ENCODE assay signal across 19 cellular contexts in the genomic region with DNA sequence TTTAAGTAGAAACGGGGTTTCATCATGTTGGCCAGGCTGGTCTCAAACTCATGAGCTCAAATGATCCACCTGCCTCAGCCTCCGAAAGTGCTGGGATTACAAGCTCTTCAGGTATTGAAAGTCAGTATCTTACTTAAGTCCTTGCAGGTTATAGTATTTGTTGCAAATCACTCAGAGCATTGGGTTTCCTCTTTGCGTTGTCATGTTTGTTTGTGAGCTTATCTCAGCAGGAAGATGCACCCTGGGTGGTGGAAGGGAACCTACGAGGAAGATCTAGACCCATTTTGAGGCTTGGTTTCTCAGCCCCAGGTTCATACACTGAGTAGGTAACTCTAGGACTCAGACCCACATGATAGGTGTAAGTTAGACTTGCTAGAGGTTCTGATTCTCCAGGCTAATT. TPM values are rescaled to one million over a fixed set of nuclear protein-coding genes. Genes with fewer than 3 reads are reported as not detected.
DNase-seq lines count a peak whose midpoint lies in the region; ATAC-seq, FAIRE-seq and TF ChIP-seq lines count a peak whose summit lies in the region.
"Had no signal": no experiment of that assay in that cellular context is flagged by ENCODE, and none has a peak within 500 bp of the region (broad histone marks: within the 10 kb centered on the region; RNA-seq: fewer than 3 reads in every experiment).

No MANE protein-coding gene starts in this region.

- no peaks in the 10 kb centered on the region for H3K9me3 Mint-ChIP-seq in GM23338
- H3K9me3 Mint-ChIP-seq: CD4-positive, CD25-positive, alpha-beta regulatory T cell; CD8-positive, alpha-beta memory T cell had no signal

- in situ Hi-C loops in K562 (cut with MboI): no loop called here

- no peak for TF ChIP-seq RAD21 in K562 (CRISPR knock-in tag; conservative IDR thresholded peaks at IDR 0.05 in 1 of 2, IDR thresholded peaks at IDR 0.05 in 1 of 2)

- 0 out of 2 replicates have a peak, but pooled peaks cover 4% of the 10 kb centered on the region for H3K9me2 ChIP-seq in GM23338 (ENCODE audit: insufficient read depth)

- CTCF ChIA-PET in K562 (lab: Yijun Ruan, JAX; ENCODE audit: low intra/inter-chr PET ratio): no interaction called here

- POLR2A ChIA-PET in K562 (lab: Yijun Ruan, JAX): interaction anchor here (1.1 to 1.6 kb wide), 2 partner anchors 12 to 18 kb away, joined by 4 to 5 read pairs; no protein-coding TSS in a partner anchor

- no peak overlapping the region for H3K4me3 Mint-ChIP-seq in GM23338
- H3K4me3 Mint-ChIP-seq: CD4-positive, CD25-positive, alpha-beta regulatory T cell; CD8-positive, alpha-beta memory T cell had no signal

- H3K27me3 ChIP-seq in GM23338 (ENCODE audit: insufficient read depth) (no peaks in the 10 kb centered on the region), H7 (ENCODE audit: control insufficient read depth, insufficient read depth, low read length) (no peaks in the 10 kb centered on the region), K562 (ENCODE audit: control insufficient read depth in 2 of 2, insufficient read depth in 2 of 2, low read length in 2 of 2) (no peaks in the 10 kb centered on the region)
- H3K27me3 ChIP-seq: BE2C had no signal

- H3K36me3 ChIP-seq in GM23338 (ENCODE audit: insufficient read depth) (no peaks in the 10 kb centered on the region), H7 (replicated peaks; ENCODE audit: control insufficient read depth, insufficient read depth, low read length) (no peaks in the 10 kb centered on the region), K562 (ENCODE audit: control insufficient read depth, insufficient read depth, low read length) (no peaks in the 10 kb centered on the region)
- H3K36me3 ChIP-seq: BE2C, HAP-1 had no signal

- peak; percentile 73 for FAIRE-seq in K562 (lab: Jason Lieb, UNC)
- FAIRE-seq: A204.1, G401.6, GM12892 had no signal

- ATAC-seq in GM23338 (no peak; the same call in 2 of the 3 replicates), K562 (peak; percentile 58), GM18502 (IDR thresholded peaks at IDR 0.05; ENCODE audit: poor library complexity, unreplicated experiment) (no peak)

- no peaks in the 10 kb centered on the region for H3K79me2 ChIP-seq in GM23338 (replicated peaks; ENCODE audit: insufficient read depth)
- H3K79me2 ChIP-seq in K562 (ENCODE audit: control insufficient read depth, insufficient read depth, low read length): no peaks in the 10 kb centered on the region

- peaks cover 5% of the 10 kb centered on the region for H3K4me1 Mint-ChIP-seq in GM23338
- H3K4me1 Mint-ChIP-seq: CD4-positive, CD25-positive, alpha-beta regulatory T cell; CD8-positive, alpha-beta memory T cell had no signal

- 0 out of 2 replicates have a peak, but pooled peaks cover 2% of the 10 kb centered on the region for H3F3A ChIP-seq in GM23338 (replicated peaks; ENCODE audit: low read depth)

- no peak overlapping the region for H3K4me2 ChIP-seq in GM23338
- H3K4me2 ChIP-seq in K562 (ENCODE audit: insufficient read depth, low read length): peak overlapping the region; percentile 26; the same call in 1 of the 2 replicates

- no peak for TF ChIP-seq POLR2A in K562 (conservative IDR thresholded peaks at IDR 0.05)

- H3K9me3 ChIP-seq in K562 (replicated peaks; ENCODE audit: control insufficient read depth, insufficient read depth, low read depth, low read length): no peaks in the 10 kb centered on the region
- H3K9me3 ChIP-seq: BE2C, HAP-1 had no signal

- 0 out of 2 replicates have a peak, but pooled peaks have one; percentile 16 for TF ChIP-seq EP300 in K562 (IDR thresholded peaks at IDR 0.05; ENCODE audit: low read length)

- TF ChIP-seq CTCF in GM23338 (conservative IDR thresholded peaks at IDR 0.05; ENCODE audit: low read depth in 2 of 2): no peak
- TF ChIP-seq CTCF in K562 (IDR thresholded peaks at IDR 0.05 in 2 of 3, conservative IDR thresholded peaks at IDR 0.05 in 1 of 3; ENCODE audit: insufficient read depth in 2 of 3, low read depth in 1 of 3, low read length in 3 of 3): no peak

- H3K4me3 ChIP-seq in GM23338 (no peak overlapping the region), H7 (ENCODE audit: insufficient read depth, low read depth, low read length) (no peak overlapping the region), K562 (no peak overlapping the region)
- H3K4me3 ChIP-seq: HAP-1 had no signal

- no peak overlapping the region for H3K27ac Mint-ChIP-seq in GM23338
- H3K27ac Mint-ChIP-seq: CD4-positive, CD25-positive, alpha-beta regulatory T cell had no signal

- DNase-seq in GM23338 (ENCODE audit: low spot score) (no peak), H7 (peak; percentile 39), K562 (ENCODE audit: extremely low read depth in 1 of 4, low spot score in 3 of 4) (peak in 2 of 4 experiments; percentile 40 to 42), posterior vena cava (ENCODE audit: low spot score) (peak; percentile 9), KG1 (lab: John Stamatoyannopoulos, UW) (no peak)
- DNase-seq: ACHN; BE2C; C1 segment of cervical spinal cord; CD4-positive, CD25-positive, alpha-beta regulatory T cell; COR-L47; DMS 273 treated with DMSO at 0.1 percent for 48 hours; DMS53; GOT3 had no signal

- H3K27me3 Mint-ChIP-seq in GM23338 (ENCODE audit: insufficient read depth, low read depth, poor library complexity): peaks cover 17% of the 10 kb centered on the region

- H3K27ac ChIP-seq in GM23338 (ENCODE audit: low read depth) (no peak overlapping the region), K562 (ENCODE audit: extremely low read depth, low read depth, low read length) (no peak overlapping the region)

- no TSS peak for BruUV-seq in K562 (replicated peaks; lab: Mats Ljungman, UMichigan)

- 3% methylated on average over 4 of the region's 4 CpGs for WGBS in K562 (ENCODE audit: insufficient coverage, low coverage, missing lambda C conversion rate)

- no peaks in the 10 kb centered on the region; the same call in 1 of the 2 replicates for H3K4me1 ChIP-seq in GM23338 (ENCODE audit: insufficient read depth)
- H3K4me1 ChIP-seq in K562 (replicated peaks in 1 of 2; ENCODE audit: control insufficient read depth in 2 of 2, insufficient read depth in 2 of 2, low read length in 2 of 2): peaks cover 11 to 20% of the 10 kb centered on the region in 2 experiments; a peak in 4 of 5 replicates
- H3K4me1 ChIP-seq: BE2C had no signal

- intact Hi-C loops in K562 (cut with micrococcal nuclease) (no loop called here), posterior vena cava (cut with DNase I) (no loop called here)

- no peak overlapping the region for H3K9ac ChIP-seq in K562 (ENCODE audit: insufficient read depth in 1 of 2, low read depth in 2 of 2, low read length in 2 of 2)

- H4K20me1 ChIP-seq in GM23338 (replicated peaks; ENCODE audit: insufficient read depth): no peaks in the 10 kb centered on the region
- H4K20me1 ChIP-seq in K562 (replicated peaks; ENCODE audit: control insufficient read depth, insufficient read depth, low read length): no peaks in the 10 kb centered on the region

- H3K36me3 Mint-ChIP-seq in GM23338 (ENCODE audit: low read depth): no peaks in the 10 kb centered on the region
- H3K36me3 Mint-ChIP-seq: CD4-positive, CD25-positive, alpha-beta regulatory T cell; CD8-positive, alpha-beta memory T cell had no signal

- H2AFZ ChIP-seq in GM23338: peak overlapping the region; percentile 72; the same call in 1 of the 2 replicates
- H2AFZ ChIP-seq in K562 (ENCODE audit: low read depth, low read length): peak overlapping the region; percentile 56; the same call in 1 of the 2 replicates

- H3K9me1 ChIP-seq in K562 (ENCODE audit: control insufficient read depth, insufficient read depth, low read length): peaks cover 3% of the 10 kb centered on the region

RNA-seq across cellular contexts. Expression of a gene that starts 18.6 kb away (rescaled TPM):
- total RNA-seq in GM23338 (2014; rRNA removed; shearing (Covaris generic)): 0.10 and 0.78 TPM in 2 replicates
- 1.0 and 1.1 TPM in 2 replicates for polyA plus RNA-seq in GM23338 (2016; fragmentation: Nextera tagmentation; extraction: Ambion mirVana)
- 0.10 and 0.18 TPM in 2 replicates for total RNA-seq in H7 (2014; rRNA removed; shearing (Covaris generic))
- 2.0 and 2.6 TPM in 2 replicates for total RNA-seq in K562 (2011; cell fraction: chromatin; rRNA removed; ENCODE audit: low replicate concordance)
- total RNA-seq in K562 (2011; cell fraction: nucleolus; rRNA removed): 1.2 TPM in 2 replicates
- 1.3 and 1.8 TPM in 2 replicates for total RNA-seq in K562 (2011; cell fraction: nucleoplasm; rRNA removed)
- 0.14 TPM in 1 of 2 replicates, not detected in the other for total RNA-seq in K562 (2014; rRNA removed)
- total RNA-seq in K562 (2014; rRNA removed; fragmentation: Illumina TruSeq; extraction: Trizol): not detected in 2 replicates
- total RNA-seq in K562 (2015; rRNA removed; fragmentation: Illumina TruSeq; extraction: Trizol): 0.11 TPM in 1 of 2 replicates, not detected in the other
- total RNA-seq in K562 (2021): 0.11 and 0.13 TPM in 2 replicates
- 0.22 and 0.37 TPM in 2 replicates for polyA plus RNA-seq in K562 (2011; rRNA removed)
- 0.22 and 0.32 TPM in 2 replicates for polyA plus RNA-seq in K562 (2011; cell fraction: cytosol; rRNA removed)
- 0.80 and 1.3 TPM in 2 replicates for polyA plus RNA-seq in K562 (2011; cell fraction: nucleus; rRNA removed)
- 0.27 and 0.65 TPM in 2 replicates for polyA plus RNA-seq in K562 (2012)
- 0.06 and 0.07 TPM in 2 replicates for polyA plus RNA-seq in K562 (2014; fragmentation: Illumina TruSeq; extraction: Trizol)
- polyA plus RNA-seq in K562 (2014; fragmentation: Nextera tagmentation; extraction: Ambion mirVana): not detected
- 0.09 and 0.34 TPM in 2 replicates for polyA plus RNA-seq in K562 (2014; rRNA removed)
- polyA minus RNA-seq in K562 (2011; rRNA and poly(A)+ RNA removed): not detected in 2 replicates
- not detected in 2 replicates for polyA minus RNA-seq in K562 (2011; cell fraction: cytosol; rRNA and poly(A)+ RNA removed)
- polyA minus RNA-seq in K562 (2011; cell fraction: nucleus; rRNA and poly(A)+ RNA removed): 0.56 and 0.67 TPM in 2 replicates
- total RNA-seq in posterior vena cava: under 1 TPM; 0.42 to 0.57 TPM

RNA-seq across cellular contexts. Expression of a gene that starts 18.6 kb away (rescaled TPM):
- total RNA-seq in GM23338 (2014; rRNA removed; shearing (Covaris generic)): 47.5 and 63.3 TPM in 2 replicates
- 31.4 and 34.0 TPM in 2 replicates for polyA plus RNA-seq in GM23338 (2016; fragmentation: Nextera tagmentation; extraction: Ambion mirVana)
- 72.2 and 75.2 TPM in 2 replicates for total RNA-seq in H7 (2014; rRNA removed; shearing (Covaris generic))
- 117 and 229 TPM in 2 replicates for total RNA-seq in K562 (2011; cell fraction: chromatin; rRNA removed; ENCODE audit: low replicate concordance)
- total RNA-seq in K562 (2011; cell fraction: nucleolus; rRNA removed): 129 and 153 TPM in 2 replicates
- 124 and 131 TPM in 2 replicates for total RNA-seq in K562 (2011; cell fraction: nucleoplasm; rRNA removed)
- total RNA-seq in K562 (2014; rRNA removed): 89.4 and 96.2 TPM in 2 replicates
- 67.1 and 71.3 TPM in 2 replicates for total RNA-seq in K562 (2014; rRNA removed; fragmentation: Illumina TruSeq; extraction: Trizol)
- 70.3 and 75.8 TPM in 2 replicates for total RNA-seq in K562 (2015; rRNA removed; fragmentation: Illumina TruSeq; extraction: Trizol)
- 85.7 and 93.2 TPM in 2 replicates for total RNA-seq in K562 (2021)
- 165 and 169 TPM in 2 replicates for polyA plus RNA-seq in K562 (2011; rRNA removed)
- polyA plus RNA-seq in K562 (2011; cell fraction: cytosol; rRNA removed): 144 and 148 TPM in 2 replicates
- polyA plus RNA-seq in K562 (2011; cell fraction: nucleus; rRNA removed): 503 and 533 TPM in 2 replicates
- polyA plus RNA-seq in K562 (2012): 78.3 and 89.2 TPM in 2 replicates
- 102 and 107 TPM in 2 replicates for polyA plus RNA-seq in K562 (2014; fragmentation: Illumina TruSeq; extraction: Trizol)
- polyA plus RNA-seq in K562 (2014; fragmentation: Nextera tagmentation; extraction: Ambion mirVana): 10 to 100 TPM; 18.4 to 40.4 TPM
- 114 and 130 TPM in 2 replicates for polyA plus RNA-seq in K562 (2014; rRNA removed)
- polyA minus RNA-seq in K562 (2011; rRNA and poly(A)+ RNA removed): 71.0 and 82.8 TPM in 2 replicates
- polyA minus RNA-seq in K562 (2011; cell fraction: cytosol; rRNA and poly(A)+ RNA removed): 36.4 and 44.4 TPM in 2 replicates
- polyA minus RNA-seq in K562 (2011; cell fraction: nucleus; rRNA and poly(A)+ RNA removed): 69.3 and 97.7 TPM in 2 replicates
- 10 to 100 TPM; 23.2 to 25.5 TPM for total RNA-seq in posterior vena cava

Comparison
In these comparisons a context has a peak if more than half of its experiments do, and no peak if none do; other contexts are left out.
1. DNase-seq: peak in H7 (single experiment) and posterior vena cava (single experiment); none in GM23338 (single experiment) and KG1 (single experiment).